Comparison of ENCODE assay signal across 1 cellular context in genomic region chr15:70250208-70251201, GRCh38.
TF ChIP-seq lines count a peak whose summit lies in the region.

No MANE protein-coding gene starts in this region.

TF ChIP-seq in WTC11, 78 proteins besides CTCF, POLR2A, EP300 and RAD21 (continued from another document):
- TF ChIP-seq IRF1 (CRISPR knock-in tag; IDR thresholded peaks at IDR 0.05) (no peak), NR1H2 (CRISPR knock-in tag; IDR thresholded peaks at IDR 0.05) (no peak), HMGA2 (CRISPR knock-in tag; IDR thresholded peaks at IDR 0.05) (no peak), PRDM15 (CRISPR knock-in tag; IDR thresholded peaks at IDR 0.05) (no peak)
